8 cellular contexts compared by ENCODE assay signal in the genomic region with DNA sequence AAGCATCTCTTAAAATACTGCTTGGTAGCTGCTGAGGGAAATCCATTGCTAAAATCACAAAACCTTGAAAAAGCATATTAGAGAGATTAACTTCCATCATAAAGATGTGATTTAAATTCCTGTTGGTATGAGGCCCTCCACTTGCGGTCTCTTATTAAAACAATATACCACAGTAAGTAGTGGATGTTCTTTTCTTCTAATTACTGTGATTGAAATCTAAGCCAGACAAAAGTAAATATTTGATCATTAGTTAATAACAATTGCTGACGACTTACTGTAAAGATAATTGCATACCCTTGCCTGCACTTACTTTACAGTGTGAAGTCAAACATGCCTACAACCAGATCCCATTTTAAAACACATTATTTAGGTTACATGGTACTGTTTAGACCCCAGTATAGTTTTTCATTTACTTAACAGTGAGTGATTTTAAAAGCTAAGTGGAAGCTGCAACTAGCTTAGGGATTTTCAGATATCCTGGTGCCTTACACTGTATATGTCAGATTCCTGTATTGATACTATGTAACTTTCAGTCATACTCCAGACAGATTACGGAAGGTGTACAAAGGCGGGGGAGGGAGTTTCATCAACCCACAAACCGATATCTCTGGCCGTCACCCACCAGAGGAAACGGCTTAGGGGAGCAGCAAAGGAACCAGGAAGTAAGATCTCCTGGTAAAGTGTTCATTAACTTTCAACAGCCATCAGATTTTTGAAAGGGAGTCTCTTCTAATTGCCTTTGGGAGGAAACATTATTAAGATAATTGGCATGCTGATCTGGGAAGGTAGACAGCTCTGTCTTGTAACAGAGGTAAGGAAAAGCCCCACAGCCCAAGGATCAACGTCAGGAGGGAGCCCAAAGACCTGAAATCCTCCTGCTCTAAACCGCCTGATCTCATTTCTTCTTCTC.
DNase-seq lines count a peak whose midpoint lies in the region; ATAC-seq and TF ChIP-seq lines count a peak whose summit lies in the region.

No MANE protein-coding gene starts in this region.

- no peaks in the 10 kb centered on the region for H4K20me1 ChIP-seq in Loucy (ENCODE audit: insufficient read depth, low read length, poor library complexity, severe bottlenecking)

- H3K4me1 Mint-ChIP-seq in stimulated activated effector memory CD8-positive, alpha-beta T cell treated with anti-CD3 and anti-CD28 coated beads, Interleukin-12 subunit alpha, Interleukin-12 subunit beta, amount 100 ng/mL, for 72 hours, result peaks cover 14% of the 10 kb centered on the region

- H3K9me3 Mint-ChIP-seq in stimulated activated effector memory CD8-positive, alpha-beta T cell treated with anti-CD3 and anti-CD28 coated beads, Interleukin-12 subunit alpha, Interleukin-12 subunit beta, amount 100 ng/mL, for 72 hours, result no peaks in the 10 kb centered on the region

- H3K4me1 ChIP-seq in Loucy (ENCODE audit: insufficient read depth, low read length, poor library complexity, severe bottlenecking), result peaks cover 32% of the 10 kb centered on the region

- peak overlapping the region; percentile 84 for H2AFZ ChIP-seq in Loucy (ENCODE audit: low read length)

- DNase-seq in GM12865 (ENCODE audit: low read depth) (peak; percentile 18), NCI-H2171 (lab: John Stamatoyannopoulos, UW) (no peak), NCI-H774 (lab: John Stamatoyannopoulos, UW) (no peak)
- DNase-seq in activated effector memory CD4-positive, alpha-beta T cell treated with anti-CD3 and anti-CD28 coated beads, Interleukin-2, amount 50 U/mL, for 16 hours, result peak; percentile 67
- DNase-seq in stimulated activated effector memory CD8-positive, alpha-beta T cell treated with anti-CD3 and anti-CD28 coated beads, Interleukin-12 subunit alpha, Interleukin-12 subunit beta, amount 100 ng/mL, for 72 hours (ENCODE audit: low spot score in 2 of 2), result no peak

- 0 out of 2 replicates have a peak, but pooled peaks cover 3% of the 10 kb centered on the region for H3F3A ChIP-seq in Loucy (ENCODE audit: low read depth)

- no peaks in the 10 kb centered on the region for H3K79me2 ChIP-seq in Loucy (ENCODE audit: insufficient read depth, low read length)

- peak overlapping the region; percentile 80 for H3K9ac ChIP-seq in Loucy (ENCODE audit: low read depth, low read length, poor library complexity, severe bottlenecking)

- TF ChIP-seq CTCF in GM12865 (IDR thresholded peaks at IDR 0.05; ENCODE audit: insufficient read depth, low read depth, low read length, missing control alignments) (no peak), Loucy (conservative IDR thresholded peaks at IDR 0.05; ENCODE audit: low read length) (no peak)

- no peaks in the 10 kb centered on the region for H3K9me3 ChIP-seq in Loucy (ENCODE audit: insufficient read depth, low read depth, low read length)
- H3K9me3 ChIP-seq in iPS-18c (ENCODE audit: control insufficient read depth, insufficient read depth, low read length), result peaks cover 5% of the 10 kb centered on the region

- H3K27me3 ChIP-seq in Loucy (ENCODE audit: insufficient read depth, low read length, poor library complexity, severe bottlenecking), result no peaks in the 10 kb centered on the region

- H3K4me3 Mint-ChIP-seq in stimulated activated effector memory CD8-positive, alpha-beta T cell treated with anti-CD3 and anti-CD28 coated beads, Interleukin-12 subunit alpha, Interleukin-12 subunit beta, amount 100 ng/mL, for 72 hours, result peak overlapping the region; percentile 64

- H3K4me2 ChIP-seq in Loucy (ENCODE audit: low read depth, low read length, poor library complexity, severe bottlenecking), result peak overlapping the region; percentile 86

- H3K9me2 ChIP-seq in Loucy (replicated peaks; ENCODE audit: low read depth, low read length), result no peaks in the 10 kb centered on the region

- no peaks in the 10 kb centered on the region for H3K36me3 ChIP-seq in Loucy (ENCODE audit: insufficient read depth, low read length)

- H3K4me3 ChIP-seq in GM12865 (ENCODE audit: low read depth, low read length), result peak overlapping the region; percentile 42
- peak overlapping the region; percentile 80 for H3K4me3 ChIP-seq in Loucy (ENCODE audit: low read length, poor library complexity, severe bottlenecking)
- peak overlapping the region; percentile 69 for H3K4me3 ChIP-seq in iPS-18c (ENCODE audit: insufficient read depth, low read depth, low read length)

- no peaks in the 10 kb centered on the region for H3K36me3 Mint-ChIP-seq in stimulated activated effector memory CD8-positive, alpha-beta T cell treated with anti-CD3 and anti-CD28 coated beads, Interleukin-12 subunit alpha, Interleukin-12 subunit beta, amount 100 ng/mL, for 72 hours

- H3K27ac Mint-ChIP-seq in stimulated activated effector memory CD8-positive, alpha-beta T cell treated with anti-CD3 and anti-CD28 coated beads, Interleukin-12 subunit alpha, Interleukin-12 subunit beta, amount 100 ng/mL, for 72 hours, result no peak overlapping the region

- peak; percentile 67 for ATAC-seq in stimulated activated effector memory CD8-positive, alpha-beta T cell treated with anti-CD3 and anti-CD28 coated beads, Interleukin-12 subunit alpha, Interleukin-12 subunit beta, amount 100 ng/mL, for 72 hours
- ATAC-seq in GM21529 (IDR thresholded peaks at IDR 0.05; ENCODE audit: unreplicated experiment), result no peak

Comparison
In these comparisons a context has a peak if more than half of its experiments do, and no peak if none do; other contexts are left out.
1. DNase-seq: peak in GM12865 (single experiment) and activated effector memory CD4-positive, alpha-beta T cell treated with anti-CD3 and anti-CD28 coated beads, Interleukin-2, amount 50 U/mL, for 16 hours (single experiment); none in stimulated activated effector memory CD8-positive, alpha-beta T cell treated with anti-CD3 and anti-CD28 coated beads, Interleukin-12 subunit alpha, Interleukin-12 subunit beta, amount 100 ng/mL, for 72 hours (0 of 2), NCI-H2171 (single experiment) and NCI-H774 (single experiment).
2. Peak in every context shown above with its lines, with median percentiles within 50 percentile points of each other: H3K4me3 ChIP-seq.